ENCODE assay signal across 22 cellular contexts in genomic region chr20:21366273-21366672, GRCh38. TPM values are rescaled to one million over a fixed set of nuclear protein-coding genes. Genes with fewer than 3 reads are reported as not detected.
"Had no signal": no experiment of that assay in that cellular context is flagged by ENCODE, and none has a peak within 500 bp of the region (broad histone marks: within the 10 kb centered on the region; RNA-seq: fewer than 3 reads in every experiment).

No MANE protein-coding gene starts in this region.

RNA-seq across cellular contexts. Expression of gene NKX2-4, which starts 31.1 kb away (rescaled TPM):
- total RNA-seq: kidney, left colon, left lung, liver, lower lobe of right lung, mammary epithelial cell, mesothelial cell of epicardium, mononuclear cell, natural killer cell, occipital lobe, osteocyte, posterior vena cava, psoas muscle, right lobe of liver, skeletal muscle tissue, smooth muscle cell, temporal lobe, tibial nerve, upper lobe of left lung, urinary bladder, vagina had no signal
- polyA plus RNA-seq: immature natural killer cell, liver, mammary epithelial cell, psoas muscle, smooth muscle cell, urinary bladder had no signal
